Comparison of ENCODE assay signal across 8 cellular contexts in the genomic region with DNA sequence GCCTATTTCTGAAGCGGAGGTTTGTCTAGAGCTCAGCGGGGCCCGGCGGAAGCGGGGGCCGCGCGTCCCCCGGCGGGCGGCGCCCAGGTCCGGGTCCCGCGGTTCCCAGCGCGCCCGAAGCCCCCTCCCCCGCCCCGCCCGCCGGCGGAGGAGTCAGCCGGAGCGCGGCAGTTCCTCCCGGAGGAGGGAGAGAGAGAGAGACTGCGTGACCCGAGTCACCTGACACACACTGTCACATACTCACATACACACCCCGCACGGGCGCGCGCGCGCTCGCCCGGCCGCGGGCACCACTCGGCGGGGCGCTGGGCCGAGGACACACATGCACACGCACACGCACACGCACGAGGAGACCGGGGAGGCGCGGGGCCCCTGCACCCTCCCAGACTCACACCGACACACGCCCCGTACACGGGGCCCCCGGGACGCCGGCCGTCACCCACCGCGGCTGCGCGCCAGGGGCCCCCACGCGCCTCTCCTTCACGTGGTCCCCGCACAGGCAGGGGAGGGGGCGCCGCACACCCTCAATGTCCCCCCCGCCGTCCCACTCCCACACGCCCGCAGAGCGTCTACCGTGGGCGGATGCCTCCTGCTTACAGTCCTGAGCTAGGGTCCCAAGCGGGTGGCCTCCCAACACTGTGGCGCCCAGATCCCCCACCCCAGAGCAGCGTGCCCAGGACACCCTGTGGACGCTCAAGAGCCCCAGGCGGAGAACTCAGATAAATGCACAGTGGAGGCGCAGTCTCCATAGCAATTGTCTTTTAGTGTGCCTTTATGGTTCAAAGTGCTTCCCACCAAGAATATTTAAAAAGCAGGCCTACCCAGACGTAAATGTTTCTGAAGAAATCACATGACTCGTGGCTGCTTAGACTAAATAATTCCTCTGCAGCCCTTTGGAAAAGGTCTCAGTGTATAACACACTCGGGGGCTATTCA. TPM values are rescaled to one million over a fixed set of nuclear protein-coding genes. Genes with fewer than 3 reads are reported as not detected.
A peak's percentile ranks its signal among the peaks of the same experiment; 100 is the strongest.
DNase-seq lines count a peak whose midpoint lies in the region; ATAC-seq and TF ChIP-seq lines count a peak whose summit lies in the region.

TSS of gene RRAGD (minus strand) at position 203 of the 935 bp plus-strand sequence. CDS start 280 bp downstream, outside the sequence.

- peak in 16 of 56 donors; percentile 3 to 33 (median 19) for TF ChIP-seq CTCF in dorsolateral prefrontal cortex (IDR thresholded peaks at IDR 0.05 in 54 of 56, conservative IDR thresholded peaks at IDR 0.05 in 2 of 56; ENCODE audit: low read depth in 1 of 56, partially characterized antibody in 56 of 56)

- intact Hi-C loops in dorsolateral prefrontal cortex (cut with DNase I), result loop anchor here (2.0 to 5.0 kb wide), 4 partner anchors 40 to 330 kb away; partner anchors contain the start of gene PNRC1 (in 1 of the 2)

- H3K27ac ChIP-seq in dorsolateral prefrontal cortex, result peak within 1 kb of the TSS; percentile 35 to 98 (median 91)

- H3K27me3 ChIP-seq in dorsolateral prefrontal cortex, result no peaks in the 10 kb centered on the region

- DNase-seq in 8988T (peak; percentile 80), NCI-H2196 (lab: John Stamatoyannopoulos, UW; ENCODE audit: unreplicated experiment) (peak; percentile 60), dorsolateral prefrontal cortex (peak; percentile 63 to 92 (median 86)), medulla oblongata (ENCODE audit: extremely low spot score) (peak; percentile 84)
- peak; percentile 31 to 36 for DNase-seq in activated CD4-positive, alpha-beta T cell treated with anti-CD3 and anti-CD28 coated beads, Interleukin-2, amount 50 U/mL, for 24 hours (ENCODE audit: low read depth in 1 of 2, low spot score in 1 of 2)
- DNase-seq in stimulated activated CD4-positive, alpha-beta T cell treated with anti-CD3 and anti-CD28 coated beads, TNF-alpha, amount 100 ng/mL, for 48 hours (ENCODE audit: low read depth in 3 of 3), result peak; percentile 27 to 44 (median 38)

- ATAC-seq in GM18511 (IDR thresholded peaks at IDR 0.05; ENCODE audit: unreplicated experiment), result peak; percentile 78
- peak; percentile 73 for ATAC-seq in HG03039 (IDR thresholded peaks at IDR 0.05; ENCODE audit: unreplicated experiment)

- peak within 1 kb of the TSS; percentile 65 to 98 (median 88) for H3K4me3 ChIP-seq in dorsolateral prefrontal cortex

RNA-seq across cellular contexts. Expression of gene RRAGD, which starts in this region (rescaled TPM):
- 10 to 100 TPM; 31.7 to 65.1 (median 45.2) TPM for total RNA-seq in dorsolateral prefrontal cortex

Comparison
In these comparisons a context has a peak if more than half of its experiments do, and no peak if none do; other contexts are left out.
1. Peak in every context shown above with its lines: DNase-seq, ATAC-seq, H3K4me3 ChIP-seq and H3K27ac ChIP-seq.
2. DNase-seq: peak in every context shown above with its lines; median percentile 86 in dorsolateral prefrontal cortex; 84 in medulla oblongata; 80 in 8988T; 60 in NCI-H2196; 38 in stimulated activated CD4-positive, alpha-beta T cell treated with anti-CD3 and anti-CD28 coated beads, TNF-alpha, amount 100 ng/mL, for 48 hours; 34 in activated CD4-positive, alpha-beta T cell treated with anti-CD3 and anti-CD28 coated beads, Interleukin-2, amount 50 U/mL, for 24 hours.